In the genomic region with DNA sequence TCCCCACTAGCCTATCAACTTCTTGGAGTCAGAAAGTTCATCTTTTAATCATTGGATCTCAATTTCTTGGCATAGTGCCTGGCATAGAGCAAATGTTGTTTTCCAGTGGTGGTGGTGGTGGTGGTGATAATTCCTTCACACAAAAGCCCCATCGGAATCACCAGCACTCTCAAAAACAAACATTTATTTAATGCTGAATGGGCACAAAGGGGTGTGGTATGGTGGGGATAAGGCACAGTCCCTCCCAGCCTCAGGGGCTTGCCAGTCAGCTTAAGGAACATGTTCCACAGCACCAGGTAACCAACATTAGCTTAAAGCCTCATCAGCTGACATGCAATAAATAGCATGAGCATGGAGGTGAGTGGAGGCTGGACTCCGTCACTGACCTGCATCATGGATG, we compare ENCODE assay signal across 38 cellular contexts. TPM values are rescaled to one million over a fixed set of nuclear protein-coding genes. Genes with fewer than 3 reads are reported as not detected.
"Had no signal": no experiment of that assay in that cellular context is flagged by ENCODE, and none has a peak within 500 bp of the region (broad histone marks: within the 10 kb centered on the region; RNA-seq: fewer than 3 reads in every experiment).

No MANE protein-coding gene starts in this region.

- H3K36me3 ChIP-seq: adrenal gland, brain microvascular endothelial cell, breast epithelium had no signal

- H3K27ac ChIP-seq: adrenal gland, body of pancreas, brain microvascular endothelial cell, breast epithelium, VCaP had no signal

- H3K4me3 ChIP-seq: adrenal gland, body of pancreas, breast epithelium had no signal

- H3K27me3 ChIP-seq: adrenal gland, body of pancreas, brain microvascular endothelial cell, breast epithelium had no signal

- FAIRE-seq: astrocyte, TTC549 had no signal

- H3K4me1 ChIP-seq: adrenal gland, breast epithelium had no signal

- H3K9me3 ChIP-seq: adrenal gland, body of pancreas, breast epithelium had no signal

- DNase-seq: activated B cell treated with CpG ODN at 0.5 μM for 24 hours; activated CD4-positive, alpha-beta memory T cell treated with anti-CD3 and anti-CD28 coated beads for 36 hours; activated CD4-positive, alpha-beta T cell treated with anti-CD3 and anti-CD28 coated beads for 4 hours; activated CD4-positive, alpha-beta T cell treated with anti-CD3 and anti-CD28 coated beads, Interleukin-2, amount 10 ng/mL, durations not matched to agents 24 days and 14 days; activated CD4-positive, alpha-beta T cell treated with anti-CD3 and anti-CD28 coated beads, Interleukin-2, amount 50 U/mL, for 1 hour; activated CD4-positive, alpha-beta T cell treated with anti-CD3 and anti-CD28 coated beads, Interleukin-2, amount 50 U/mL, for 4 hours; activated CD4-positive, CD25-positive, alpha-beta regulatory T cell treated with anti-CD3 and anti-CD28 coated beads, Interleukin-2, amount 50 U/mL, for 72 hours; activated CD8-positive, alpha-beta memory T cell treated with anti-CD3 and anti-CD28 coated beads, Interleukin-2, amount 50 U/mL, for 4 hours; activated CD8-positive, alpha-beta T cell treated with anti-CD3 and anti-CD28 coated beads for 36 hours; activated effector memory CD4-positive, alpha-beta T cell treated with anti-CD3 and anti-CD28 coated beads, Interleukin-2, amount 50 U/mL, for 16 hours; activated gamma-delta T cell treated with Interleukin-2 at 50 U/mL for 16 hours; activated naive CD4-positive, alpha-beta T cell; activated naive CD4-positive, alpha-beta T cell treated with anti-CD3 and anti-CD28 coated beads for 36 hours; activated naive CD4-positive, alpha-beta T cell treated with anti-CD3 and anti-CD28 coated beads, Interleukin-2, amount 50 U/mL, for 16 hours; activated naive CD8-positive, alpha-beta T cell treated with anti-CD3 and anti-CD28 coated beads for 36 hours; activated T-cell treated with anti-CD3 and anti-CD28 coated beads for 4 hours; activated T-cell treated with anti-CD3 and anti-CD28 coated beads, Interleukin-2, amount 50 U/mL, for 1 hour; activated T-cell treated with anti-CD3 and anti-CD28 coated beads, Interleukin-2, amount 50 U/mL, for 4 hours; activated T-cell treated with anti-CD3 and anti-CD28 coated beads, Interleukin-2, amount 50 U/mL, for 72 hours; adrenal gland; amniotic stem cell; aorta; body of pancreas; brain microvascular endothelial cell; central memory CD4-positive, alpha-beta T cell; T-cell; T-helper 17 cell had no signal

- ATAC-seq: activated CD8-positive, alpha-beta T cell treated with anti-CD3 and anti-CD28 coated beads for 36 hours; activated naive CD4-positive, alpha-beta T cell treated with anti-CD3 and anti-CD28 coated beads, Interleukin-2, amount 50 U/mL, for 72 hours; activated T-cell treated with anti-CD3 and anti-CD28 coated beads, Interleukin-2, amount 50 U/mL, for 4 hours; activated T-cell treated with anti-CD3 and anti-CD28 coated beads, Interleukin-2, amount 50 U/mL, for 72 hours; activated T-helper 17 cell treated with anti-CD3 and anti-CD28 coated beads, Interleukin-2, amount 50 U/mL, for 72 hours; body of pancreas; T-cell; T-helper 17 cell had no signal

RNA-seq across cellular contexts. Expression of a gene that starts 56.6 kb away (rescaled TPM):
- total RNA-seq: activated CD4-positive, alpha-beta memory T cell treated with anti-CD3 and anti-CD28 coated beads for 36 hours; activated CD4-positive, alpha-beta T cell treated with anti-CD3 and anti-CD28 coated beads, Interleukin-2, amount 10 ng/mL, durations not matched to agents 24 days and 14 days; activated CD8-positive, alpha-beta memory T cell treated with anti-CD3 and anti-CD28 coated beads for 36 hours; activated CD8-positive, alpha-beta T cell treated with anti-CD3 and anti-CD28 coated beads for 36 hours; activated naive CD4-positive, alpha-beta T cell treated with anti-CD3 and anti-CD28 coated beads for 36 hours; activated naive CD4-positive, alpha-beta T cell treated with anti-CD3 and anti-CD28 coated beads, Interleukin-2, amount 50 U/mL, for 72 hours; activated naive CD8-positive, alpha-beta T cell treated with anti-CD3 and anti-CD28 coated beads for 36 hours; activated T-cell treated with anti-CD3 and anti-CD28 coated beads, Interleukin-2, amount 50 U/mL, for 4 hours; activated T-helper 1 cell treated with anti-CD3 and anti-CD28 coated beads, Interleukin-12 subunit alpha, Interleukin-12 subunit beta, Interleukin-2, Interleukin-4 antibody, amounts not matched to agents 30 ng/mL and 10 ng/mL and 1 ng/mL, durations not matched to agents 14 hours and 24 hours and 36 hours; activated T-helper 17 cell treated with anti-CD3 and anti-CD28 coated beads, Interleukin-2, amount 50 U/mL, for 72 hours; aorta; cardiac septum; T-cell; T-helper 1 cell treated with Interleukin-12 subunit alpha and Interleukin-12 subunit beta and Interleukin-4 antibody, amounts not matched to agents 30 ng/mL and 1 ng/mL, for 36 hours; T-helper 17 cell; T-helper 2 cell treated with Interferon-gamma antibody and Interleukin-4, amounts not matched to agents 100 ng/mL and 5 ng/mL, for 36 hours had no signal
- polyA plus RNA-seq: aorta had no signal
